ENCODE assay signal across 11 cellular contexts in the genomic region with DNA sequence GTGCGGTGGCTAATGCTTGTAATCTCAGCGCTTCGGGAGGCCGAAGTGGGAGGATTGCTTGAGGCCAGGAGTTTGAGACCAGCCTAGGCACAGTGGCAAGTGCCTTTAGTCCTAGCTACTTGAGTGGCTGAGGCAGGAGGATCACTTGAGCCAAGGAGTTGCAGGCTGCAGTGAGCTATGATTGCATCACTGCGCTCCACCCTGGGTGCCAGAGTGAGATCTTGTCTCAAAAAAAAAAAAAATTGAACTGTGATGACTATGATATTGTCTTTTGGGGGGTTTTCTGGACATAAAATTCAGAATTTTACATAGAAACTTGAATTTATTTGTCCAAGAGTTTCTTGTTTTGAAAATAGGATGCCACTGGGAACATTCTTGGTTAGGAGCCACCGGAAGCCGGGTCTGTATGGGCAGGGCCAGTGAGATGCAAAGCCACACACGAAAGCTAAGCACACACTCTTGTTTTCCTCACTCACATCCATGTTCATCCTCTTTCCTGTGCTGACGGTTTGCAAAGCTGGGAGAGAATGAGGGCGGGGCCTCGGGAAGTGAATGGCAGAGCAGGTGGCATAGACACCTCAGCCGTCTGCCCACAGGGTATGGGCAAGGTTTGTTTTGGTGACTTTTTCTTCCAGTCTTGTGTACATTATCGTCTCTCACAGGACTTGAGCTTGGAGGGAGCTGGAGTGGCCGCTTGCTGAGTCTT. TPM values are rescaled to one million over a fixed set of nuclear protein-coding genes. Genes with fewer than 3 reads are reported as not detected.
DNase-seq lines count a peak whose midpoint lies in the region; ATAC-seq and TF ChIP-seq lines count a peak whose summit lies in the region.
"Had no signal": no experiment of that assay in that cellular context is flagged by ENCODE, and none has a peak within 500 bp of the region (broad histone marks: within the 10 kb centered on the region; RNA-seq: fewer than 3 reads in every experiment).

No MANE protein-coding gene starts in this region.

- H3K27ac ChIP-seq in PC-3 (ENCODE audit: low read length) (peak overlapping the region; percentile 79), mesenchymal stem cell (ENCODE audit: low read length, poor library complexity, severe bottlenecking) (no peak overlapping the region)

- H2BK5ac ChIP-seq in mesenchymal stem cell (ENCODE audit: low read depth, low read length, poor library complexity, severe bottlenecking): no peak overlapping the region

- H3K4ac ChIP-seq in mesenchymal stem cell (ENCODE audit: low read depth in 1 of 2, low read length in 2 of 2): no peak overlapping the region

- H2BK12ac ChIP-seq in mesenchymal stem cell (ENCODE audit: low read length in 2 of 2): peak overlapping the region in 1 of 2 experiments; percentile 0

- H3K36me3 ChIP-seq in PC-3 (ENCODE audit: low read depth, low read length): no peaks in the 10 kb centered on the region
- H3K36me3 ChIP-seq in mesenchymal stem cell (ENCODE audit: control insufficient read depth in 1 of 2, insufficient read depth in 2 of 2, low read depth in 1 of 2, low read length in 2 of 2): peaks cover 0 to 3% of the 10 kb centered on the region in 2 experiments

- H3K4me3 Mint-ChIP-seq in activated CD8-positive, alpha-beta T cell treated with anti-CD3 and anti-CD28 coated beads, Interleukin-2, amount 10 ng/mL, durations not matched to agents 7 days and 5 days: no peak overlapping the region
- H3K4me3 Mint-ChIP-seq in stimulated activated memory B cell treated with anti-CD40 and anti-IgM and Interleukin-4, amounts not matched to agents 10 μg/mL and 1 μg/mL and 100 μg/mL, for 72 hours: no peak overlapping the region
- H3K4me3 Mint-ChIP-seq: activated naive CD8-positive, alpha-beta T cell treated with anti-CD3 and anti-CD28 coated beads, Interleukin-2, amount 50 U/mL, for 24 hours; naive thymus-derived CD4-positive, alpha-beta T cell had no signal

- H3K23ac ChIP-seq in mesenchymal stem cell (ENCODE audit: low read length in 2 of 2): no peak overlapping the region

- H3K27me3 ChIP-seq in PC-3 (ENCODE audit: low read length): no peaks in the 10 kb centered on the region
- no peaks in the 10 kb centered on the region for H3K27me3 ChIP-seq in mesenchymal stem cell (ENCODE audit: control insufficient read depth in 1 of 2, insufficient read depth in 1 of 2, low read length in 2 of 2)

- peaks cover 16% of the 10 kb centered on the region for H3K27me3 Mint-ChIP-seq in activated CD8-positive, alpha-beta T cell treated with anti-CD3 and anti-CD28 coated beads, Interleukin-2, amount 10 ng/mL, durations not matched to agents 7 days and 5 days (ENCODE audit: low read depth)
- H3K27me3 Mint-ChIP-seq in stimulated activated memory B cell treated with anti-CD40 and anti-IgM and Interleukin-4, amounts not matched to agents 10 μg/mL and 1 μg/mL and 100 μg/mL, for 72 hours: peaks cover 27% of the 10 kb centered on the region

- peak overlapping the region; percentile 6 for H2AK5ac ChIP-seq in mesenchymal stem cell (ENCODE audit: low read length, severe bottlenecking)

- H3K14ac ChIP-seq in mesenchymal stem cell (ENCODE audit: low read length in 2 of 2): peak overlapping the region in 1 of 2 experiments; percentile 28

- peaks cover 10% of the 10 kb centered on the region for H3K4me1 Mint-ChIP-seq in activated CD8-positive, alpha-beta T cell treated with anti-CD3 and anti-CD28 coated beads, Interleukin-2, amount 10 ng/mL, durations not matched to agents 7 days and 5 days (ENCODE audit: low read depth)
- no peaks in the 10 kb centered on the region for H3K4me1 Mint-ChIP-seq in stimulated activated memory B cell treated with anti-CD40 and anti-IgM and Interleukin-4, amounts not matched to agents 10 μg/mL and 1 μg/mL and 100 μg/mL, for 72 hours

- H3K36me3 Mint-ChIP-seq in activated CD8-positive, alpha-beta T cell treated with anti-CD3 and anti-CD28 coated beads, Interleukin-2, amount 10 ng/mL, durations not matched to agents 7 days and 5 days (ENCODE audit: low read depth): no peaks in the 10 kb centered on the region
- no peaks in the 10 kb centered on the region for H3K36me3 Mint-ChIP-seq in stimulated activated memory B cell treated with anti-CD40 and anti-IgM and Interleukin-4, amounts not matched to agents 10 μg/mL and 1 μg/mL and 100 μg/mL, for 72 hours

- CTCF ChIA-PET in PC-3 (lab: Charles Lee): interaction anchor here (0.7 kb wide), 1 partner anchor 242 kb away, joined by 7 read pairs; no protein-coding TSS in a partner anchor
- CTCF ChIA-PET in activated CD8-positive, alpha-beta T cell treated with anti-CD3 and anti-CD28 coated beads, Interleukin-2, amount 10 ng/mL, durations not matched to agents 7 days and 5 days (lab: Charles Lee): no interaction called here

- WGBS in mesenchymal stem cell: 90% methylated on average over 14 of the region's 14 CpGs

- no peak for TF ChIP-seq CTCF in PC-3 (conservative IDR thresholded peaks at IDR 0.05; ENCODE audit: low read depth, low read length)

- peak overlapping the region; percentile 22 for H4K91ac ChIP-seq in mesenchymal stem cell (ENCODE audit: low read length)

- H3K9ac ChIP-seq in PC-3 (ENCODE audit: low read length) (peak overlapping the region; percentile 54), mesenchymal stem cell (ENCODE audit: low read length) (no peak overlapping the region)

- no peaks in the 10 kb centered on the region for H3F3A ChIP-seq in PC-3 (ENCODE audit: low read length, unreplicated experiment)

- H3K4me2 ChIP-seq in PC-3 (ENCODE audit: low read length) (peak overlapping the region; percentile 79), mesenchymal stem cell (ENCODE audit: low read length, poor library complexity, severe bottlenecking) (no peak overlapping the region)

- H3K9me2 ChIP-seq in PC-3 (replicated peaks; ENCODE audit: low read length): no peaks in the 10 kb centered on the region

- H3K79me2 ChIP-seq in PC-3 (ENCODE audit: low read length): peaks cover 99% of the 10 kb centered on the region

- POLR2A ChIA-PET in PC-3 (lab: Charles Lee; ENCODE audit: unreplicated experiment): no interaction called here
- POLR2A ChIA-PET in activated CD8-positive, alpha-beta T cell treated with anti-CD3 and anti-CD28 coated beads, Interleukin-2, amount 10 ng/mL, durations not matched to agents 7 days and 5 days (lab: Charles Lee): no interaction called here

- peak overlapping the region; percentile 55 for H3K4me3 ChIP-seq in PC-3 (ENCODE audit: low read length)
- H3K4me3 ChIP-seq in mesenchymal stem cell (ENCODE audit: insufficient read depth in 1 of 2, low read depth in 1 of 2, low read length in 2 of 2): no peak overlapping the region

- ATAC-seq in PC-3: peak; percentile 62
- no peak for ATAC-seq in activated CD8-positive, alpha-beta T cell treated with anti-CD3 and anti-CD28 coated beads, Interleukin-2, amount 10 ng/mL, durations not matched to agents 7 days and 5 days
- ATAC-seq in stimulated activated memory B cell treated with anti-CD40 and anti-IgM and Interleukin-4, amounts not matched to agents 10 μg/mL and 1 μg/mL and 100 μg/mL, for 72 hours: no peak
- ATAC-seq: activated naive CD8-positive, alpha-beta T cell treated with anti-CD3 and anti-CD28 coated beads, Interleukin-2, amount 50 U/mL, for 24 hours; naive thymus-derived CD4-positive, alpha-beta T cell had no signal

- peak overlapping the region; percentile 2 for H4K8ac ChIP-seq in mesenchymal stem cell (ENCODE audit: low read length)

- H3K27ac Mint-ChIP-seq in activated CD8-positive, alpha-beta T cell treated with anti-CD3 and anti-CD28 coated beads, Interleukin-2, amount 10 ng/mL, durations not matched to agents 7 days and 5 days: no peak overlapping the region
- H3K27ac Mint-ChIP-seq in stimulated activated memory B cell treated with anti-CD40 and anti-IgM and Interleukin-4, amounts not matched to agents 10 μg/mL and 1 μg/mL and 100 μg/mL, for 72 hours: no peak overlapping the region
- H3K27ac Mint-ChIP-seq: activated naive CD8-positive, alpha-beta T cell treated with anti-CD3 and anti-CD28 coated beads, Interleukin-2, amount 50 U/mL, for 24 hours; naive thymus-derived CD4-positive, alpha-beta T cell had no signal

- no peak overlapping the region for H2BK120ac ChIP-seq in mesenchymal stem cell (ENCODE audit: low read depth, low read length)

- H4K20me1 ChIP-seq in PC-3 (ENCODE audit: low read length): 0 out of 2 replicates have a peak, but pooled peaks cover 23% of the 10 kb centered on the region

- intact Hi-C loops in PC-3 (cut with micrococcal nuclease): loop anchor here (2.0 kb wide), 1 partner anchor 46 kb away; no protein-coding TSS in a partner anchor

- BruUV-seq in PC-3 (replicated peaks; lab: Mats Ljungman, UMichigan): no TSS peak

- peak overlapping the region in 1 of 2 experiments; percentile 77 for H3K18ac ChIP-seq in mesenchymal stem cell (ENCODE audit: low read depth in 1 of 2, low read length in 2 of 2)

- H3K4me1 ChIP-seq in PC-3 (ENCODE audit: insufficient read depth, low read length) (peaks cover 45% of the 10 kb centered on the region), mesenchymal stem cell (ENCODE audit: control insufficient read depth, insufficient read depth, low read depth, low read length) (peaks cover 41% of the 10 kb centered on the region)

- H3K79me1 ChIP-seq in mesenchymal stem cell (replicated peaks; ENCODE audit: low read length, poor library complexity, severe bottlenecking): peaks cover 24% of the 10 kb centered on the region

- H2AFZ ChIP-seq in PC-3 (ENCODE audit: low read length) (0 out of 2 replicates have a peak overlapping the region, but pooled peaks have one; percentile 22), mesenchymal stem cell (ENCODE audit: low read depth, low read length) (no peak overlapping the region)

- H3K9me3 ChIP-seq in PC-3 (ENCODE audit: low read length) (no peaks in the 10 kb centered on the region), mesenchymal stem cell (ENCODE audit: control insufficient read depth, low read length) (no peaks in the 10 kb centered on the region)

- DNase-seq in COLO668 (lab: John Stamatoyannopoulos, UW; ENCODE audit: unreplicated experiment) (peak; percentile 90), NCI-H1417 treated with DMSO at 0.1 percent for 48 hours (lab: John Stamatoyannopoulos, UW) (peak; percentile 80), PC-3 (peak; percentile 75), mesenchymal stem cell (no peak), iPS-NIHi7 (ENCODE audit: extremely low spot score) (no peak)
- no peak for DNase-seq in activated CD8-positive, alpha-beta T cell treated with anti-CD3 and anti-CD28 coated beads, Interleukin-2, amount 10 ng/mL, durations not matched to agents 7 days and 5 days
- DNase-seq in activated CD4-positive, alpha-beta T cell treated with anti-CD3 and anti-CD28 coated beads, Interleukin-2, amount 50 U/mL, for 4 hours: no peak
- DNase-seq: activated CD8-positive, alpha-beta memory T cell treated with anti-CD3 and anti-CD28 coated beads, Interleukin-2, amount 50 U/mL, for 48 hours; activated naive CD8-positive, alpha-beta T cell treated with anti-CD3 and anti-CD28 coated beads, Interleukin-2, amount 50 U/mL, for 24 hours; naive thymus-derived CD4-positive, alpha-beta T cell had no signal

- no peak overlapping the region for H2BK15ac ChIP-seq in mesenchymal stem cell (ENCODE audit: low read depth, poor library complexity, severe bottlenecking)

- H3K9me3 Mint-ChIP-seq in activated CD8-positive, alpha-beta T cell treated with anti-CD3 and anti-CD28 coated beads, Interleukin-2, amount 10 ng/mL, durations not matched to agents 7 days and 5 days (ENCODE audit: insufficient read depth): no peaks in the 10 kb centered on the region
- H3K9me3 Mint-ChIP-seq in stimulated activated memory B cell treated with anti-CD40 and anti-IgM and Interleukin-4, amounts not matched to agents 10 μg/mL and 1 μg/mL and 100 μg/mL, for 72 hours: peaks cover 3% of the 10 kb centered on the region
- H3K9me3 Mint-ChIP-seq: activated naive CD8-positive, alpha-beta T cell treated with anti-CD3 and anti-CD28 coated beads, Interleukin-2, amount 50 U/mL, for 24 hours had no signal

RNA-seq across cellular contexts. Expression of gene AGAP1, which starts 12.6 kb away (rescaled TPM):
- total RNA-seq in PC-3 (2014; rRNA removed): 28.6 and 31.0 TPM in 2 replicates
- polyA plus RNA-seq in mesenchymal stem cell (2013, experiment 1 of 2): 19.4 TPM
- 19.3 TPM for polyA plus RNA-seq in mesenchymal stem cell (2013, experiment 2 of 2)
- total RNA-seq in activated CD8-positive, alpha-beta T cell treated with anti-CD3 and anti-CD28 coated beads, Interleukin-2, amount 10 ng/mL, durations not matched to agents 7 days and 5 days: 1 to 10 TPM in 1 of 2 experiments, under 1 TPM in 1; 0.82 to 1.3 TPM
- polyA plus RNA-seq: naive thymus-derived CD4-positive, alpha-beta T cell had no signal

Comparison
In these comparisons a context has a peak if more than half of its experiments do, and no peak if none do; other contexts are left out.
1. DNase-seq: peak in COLO668 (single experiment), NCI-H1417 treated with DMSO at 0.1 percent for 48 hours (single experiment) and PC-3 (single experiment); none in mesenchymal stem cell (single experiment), activated CD8-positive, alpha-beta T cell treated with anti-CD3 and anti-CD28 coated beads, Interleukin-2, amount 10 ng/mL, durations not matched to agents 7 days and 5 days (single experiment), activated CD4-positive, alpha-beta T cell treated with anti-CD3 and anti-CD28 coated beads, Interleukin-2, amount 50 U/mL, for 4 hours (0 of 2) and iPS-NIHi7 (single experiment).
2. RNA of gene AGAP1, which starts 12.6 kb away (total RNA-seq): 28.6 to 31.0 TPM in PC-3; 0.82 to 1.3 TPM in activated CD8-positive, alpha-beta T cell treated with anti-CD3 and anti-CD28 coated beads, Interleukin-2, amount 10 ng/mL, durations not matched to agents 7 days and 5 days; every median in the first group is over 10 times any median in the second.